In genomic region chr15:64854041-64854440, GRCh38 we compare ENCODE assay signal across 14 cellular contexts. TPM values are rescaled to one million over a fixed set of nuclear protein-coding genes. Genes with fewer than 3 reads are reported as not detected.
DNase-seq lines count a peak whose midpoint lies in the region; ATAC-seq and TF ChIP-seq lines count a peak whose summit lies in the region.
"Had no signal": no experiment of that assay in that cellular context is flagged by ENCODE, and none has a peak within 500 bp of the region (broad histone marks: within the 10 kb centered on the region; RNA-seq: fewer than 3 reads in every experiment).

No MANE protein-coding gene starts in this region.

- no peaks in the 10 kb centered on the region for H3K27me3 Mint-ChIP-seq in HFFc6 (ENCODE audit: insufficient read depth)
- H3K27me3 Mint-ChIP-seq: activated CD4-positive, alpha-beta T cell treated with anti-CD3 and anti-CD28 coated beads, Interleukin-2, amount 10 ng/mL, durations not matched to agents 7 days and 5 days; stimulated activated memory B cell treated with anti-CD40 and anti-IgM and Interleukin-4, amounts not matched to agents 10 μg/mL and 1 μg/mL and 100 μg/mL, for 72 hours had no signal

- no peaks in the 10 kb centered on the region for H3K9me3 ChIP-seq in ascending aorta
- no peaks in the 10 kb centered on the region for H3K9me3 ChIP-seq in right cardiac atrium (ENCODE audit: control insufficient read depth, low read length)
- H3K9me3 ChIP-seq: ovary had no signal

- peak overlapping the region; percentile 76 to 81 for H3K27ac ChIP-seq in ascending aorta
- peak overlapping the region; percentile 22 for H3K27ac ChIP-seq in right cardiac atrium (ENCODE audit: low read length)
- peak overlapping the region; percentile 94 for H3K27ac ChIP-seq in substantia nigra (ENCODE audit: low read depth, low read length, poor library complexity, severe bottlenecking)

- no peaks in the 10 kb centered on the region for H3K9me3 Mint-ChIP-seq in HFFc6
- H3K9me3 Mint-ChIP-seq: activated CD4-positive, alpha-beta T cell treated with anti-CD3 and anti-CD28 coated beads, Interleukin-2, amount 10 ng/mL, durations not matched to agents 7 days and 5 days; stimulated activated memory B cell treated with anti-CD40 and anti-IgM and Interleukin-4, amounts not matched to agents 10 μg/mL and 1 μg/mL and 100 μg/mL, for 72 hours had no signal

- H3K27me3 ChIP-seq in ascending aorta (no peaks in the 10 kb centered on the region), right cardiac atrium (ENCODE audit: control insufficient read depth, insufficient read depth) (no peaks in the 10 kb centered on the region)
- H3K27me3 ChIP-seq: ovary had no signal

- 59% methylated on average over 4 of the region's 4 CpGs for WGBS in right cardiac atrium

- H3K4me1 ChIP-seq in ascending aorta (peaks cover 11 to 27% of the 10 kb centered on the region in 2 donors), right cardiac atrium (ENCODE audit: control insufficient read depth, insufficient read depth, low read length) (peaks cover 54% of the 10 kb centered on the region)

- DNase-seq in HFFc6, result no peak
- DNase-seq in ascending aorta (ENCODE audit: low spot score in 2 of 2), result no peak
- peak in 1 of 3 donors; percentile 63 for DNase-seq in right cardiac atrium
- DNase-seq in substantia nigra (lab: John Stamatoyannopoulos, UW), result peak in 4 of 49 donors; percentile 25 to 42 (median 34)
- DNase-seq in NAMALWA (ENCODE audit: low spot score), result no peak
- DNase-seq in activated CD4-positive, CD25-positive, alpha-beta regulatory T cell (lab: John Stamatoyannopoulos, UW), result no peak
- DNase-seq: activated CD4-positive, alpha-beta T cell treated with anti-CD3 and anti-CD28 coated beads, Interleukin-2, amount 10 ng/mL, durations not matched to agents 7 days and 5 days; Kasumi-1; ovary; stimulated activated CD4-positive, alpha-beta T cell treated with anti-CD3 and anti-CD28 coated beads, Interleukin-2, amount 100 ng/mL, for 24 hours; T-helper 1 cell had no signal

- H3K4me1 Mint-ChIP-seq in HFFc6 (ENCODE audit: low read depth), result peaks cover 83% of the 10 kb centered on the region

- no peak overlapping the region; the same call in 1 of the 2 replicates for H3K4me3 Mint-ChIP-seq in HFFc6
- H3K4me3 Mint-ChIP-seq: activated CD4-positive, alpha-beta T cell treated with anti-CD3 and anti-CD28 coated beads, Interleukin-2, amount 10 ng/mL, durations not matched to agents 7 days and 5 days; stimulated activated memory B cell treated with anti-CD40 and anti-IgM and Interleukin-4, amounts not matched to agents 10 μg/mL and 1 μg/mL and 100 μg/mL, for 72 hours had no signal

- intact Hi-C loops in ascending aorta (cut with DNase I) (no loop called here), right cardiac atrium (cut with DNase I) (loop anchor here in 1 of 4 donors (5.0 kb wide), 1 partner anchor 53 kb away; no protein-coding TSS in a partner anchor)

- H3K27ac Mint-ChIP-seq in HFFc6, result peak overlapping the region; percentile 83
- H3K27ac Mint-ChIP-seq: stimulated activated memory B cell treated with anti-CD40 and anti-IgM and Interleukin-4, amounts not matched to agents 10 μg/mL and 1 μg/mL and 100 μg/mL, for 72 hours had no signal

- TF ChIP-seq CTCF in HFFc6 (IDR thresholded peaks at IDR 0.05) (no peak), ascending aorta (IDR thresholded peaks at IDR 0.05) (no peak)

- H3K36me3 ChIP-seq in ascending aorta, result peaks cover 19 to 36% of the 10 kb centered on the region in 2 donors
- H3K36me3 ChIP-seq: ovary had no signal

- peak in 1 of 2 donors; percentile 3 for ATAC-seq in right cardiac atrium
- no peak for ATAC-seq in esophagus mucosa
- ATAC-seq in HG03460 (IDR thresholded peaks at IDR 0.05; ENCODE audit: unreplicated experiment), result no peak
- ATAC-seq: stimulated activated memory B cell treated with anti-CD40 and anti-IgM and Interleukin-4, amounts not matched to agents 10 μg/mL and 1 μg/mL and 100 μg/mL, for 72 hours had no signal

- H3K36me3 Mint-ChIP-seq in HFFc6 (ENCODE audit: low read depth), result peaks cover 47% of the 10 kb centered on the region

- H3K4me3 ChIP-seq in ascending aorta (no peak overlapping the region), right cardiac atrium (ENCODE audit: low read length) (no peak overlapping the region)
- H3K4me3 ChIP-seq: ovary had no signal

RNA-seq across cellular contexts. Expression of gene PLEKHO2, which starts 12.3 kb away (rescaled TPM):
- total RNA-seq in HFFc6 (2021; fragmentation: NEBNext Ultra II Directional; extraction: Animal tissue kit (Norgen Biotek cat#: 25700)), result 10 to 100 TPM; 23.0 to 28.3 (median 25.4) TPM
- total RNA-seq in ascending aorta (41.4 TPM), right cardiac atrium (10 to 100 TPM; 11.6 to 22.3 (median 13.8) TPM), esophagus mucosa (3.9 TPM)
- 11.7 TPM for polyA plus RNA-seq in right cardiac atrium

RNA-seq across cellular contexts. Expression of gene PIF1, which starts 28.6 kb away (rescaled TPM):
- 10 to 100 TPM in 1 of 6 experiments, 1 to 10 TPM in 5; 4.0 to 10.7 (median 8.4) TPM for total RNA-seq in HFFc6 (2021; fragmentation: NEBNext Ultra II Directional; extraction: Animal tissue kit (Norgen Biotek cat#: 25700))
- total RNA-seq in ascending aorta (not detected), right cardiac atrium (1 to 10 TPM in 1 of 4 donors, under 1 TPM in 3; 0.25 to 1.1 (median 0.62) TPM), esophagus mucosa (6.3 TPM)
- 0.86 TPM for polyA plus RNA-seq in right cardiac atrium

RNA-seq across cellular contexts. Expression of gene ANKDD1A, which starts 57.7 kb away (rescaled TPM):
- total RNA-seq in HFFc6 (2021; fragmentation: NEBNext Ultra II Directional; extraction: Animal tissue kit (Norgen Biotek cat#: 25700)), result 1 to 10 TPM; 1.3 to 2.4 (median 1.9) TPM
- 28.6 TPM for total RNA-seq in ascending aorta
- total RNA-seq in right cardiac atrium, result 1 to 10 TPM; 3.0 to 6.0 (median 3.8) TPM
- 2.1 TPM for polyA plus RNA-seq in right cardiac atrium
- total RNA-seq in esophagus mucosa, result 1.6 TPM

Comparison
In these comparisons a context has a peak if more than half of its experiments do, and no peak if none do; other contexts are left out.
1. H3K27ac ChIP-seq: peak in every context shown above with its lines; median percentile 94 in substantia nigra; 78 in ascending aorta; 22 in right cardiac atrium.